1 cellular context compared by ENCODE assay signal in genomic region chr7:109532262-109532992, GRCh38.
TF ChIP-seq lines count a peak whose summit lies in the region.

No MANE protein-coding gene starts in this region.

TF ChIP-seq in GM23338, 12 proteins besides CTCF, POLR2A, EP300 and RAD21 (continued from another document):
- TF ChIP-seq, protein P1, sequence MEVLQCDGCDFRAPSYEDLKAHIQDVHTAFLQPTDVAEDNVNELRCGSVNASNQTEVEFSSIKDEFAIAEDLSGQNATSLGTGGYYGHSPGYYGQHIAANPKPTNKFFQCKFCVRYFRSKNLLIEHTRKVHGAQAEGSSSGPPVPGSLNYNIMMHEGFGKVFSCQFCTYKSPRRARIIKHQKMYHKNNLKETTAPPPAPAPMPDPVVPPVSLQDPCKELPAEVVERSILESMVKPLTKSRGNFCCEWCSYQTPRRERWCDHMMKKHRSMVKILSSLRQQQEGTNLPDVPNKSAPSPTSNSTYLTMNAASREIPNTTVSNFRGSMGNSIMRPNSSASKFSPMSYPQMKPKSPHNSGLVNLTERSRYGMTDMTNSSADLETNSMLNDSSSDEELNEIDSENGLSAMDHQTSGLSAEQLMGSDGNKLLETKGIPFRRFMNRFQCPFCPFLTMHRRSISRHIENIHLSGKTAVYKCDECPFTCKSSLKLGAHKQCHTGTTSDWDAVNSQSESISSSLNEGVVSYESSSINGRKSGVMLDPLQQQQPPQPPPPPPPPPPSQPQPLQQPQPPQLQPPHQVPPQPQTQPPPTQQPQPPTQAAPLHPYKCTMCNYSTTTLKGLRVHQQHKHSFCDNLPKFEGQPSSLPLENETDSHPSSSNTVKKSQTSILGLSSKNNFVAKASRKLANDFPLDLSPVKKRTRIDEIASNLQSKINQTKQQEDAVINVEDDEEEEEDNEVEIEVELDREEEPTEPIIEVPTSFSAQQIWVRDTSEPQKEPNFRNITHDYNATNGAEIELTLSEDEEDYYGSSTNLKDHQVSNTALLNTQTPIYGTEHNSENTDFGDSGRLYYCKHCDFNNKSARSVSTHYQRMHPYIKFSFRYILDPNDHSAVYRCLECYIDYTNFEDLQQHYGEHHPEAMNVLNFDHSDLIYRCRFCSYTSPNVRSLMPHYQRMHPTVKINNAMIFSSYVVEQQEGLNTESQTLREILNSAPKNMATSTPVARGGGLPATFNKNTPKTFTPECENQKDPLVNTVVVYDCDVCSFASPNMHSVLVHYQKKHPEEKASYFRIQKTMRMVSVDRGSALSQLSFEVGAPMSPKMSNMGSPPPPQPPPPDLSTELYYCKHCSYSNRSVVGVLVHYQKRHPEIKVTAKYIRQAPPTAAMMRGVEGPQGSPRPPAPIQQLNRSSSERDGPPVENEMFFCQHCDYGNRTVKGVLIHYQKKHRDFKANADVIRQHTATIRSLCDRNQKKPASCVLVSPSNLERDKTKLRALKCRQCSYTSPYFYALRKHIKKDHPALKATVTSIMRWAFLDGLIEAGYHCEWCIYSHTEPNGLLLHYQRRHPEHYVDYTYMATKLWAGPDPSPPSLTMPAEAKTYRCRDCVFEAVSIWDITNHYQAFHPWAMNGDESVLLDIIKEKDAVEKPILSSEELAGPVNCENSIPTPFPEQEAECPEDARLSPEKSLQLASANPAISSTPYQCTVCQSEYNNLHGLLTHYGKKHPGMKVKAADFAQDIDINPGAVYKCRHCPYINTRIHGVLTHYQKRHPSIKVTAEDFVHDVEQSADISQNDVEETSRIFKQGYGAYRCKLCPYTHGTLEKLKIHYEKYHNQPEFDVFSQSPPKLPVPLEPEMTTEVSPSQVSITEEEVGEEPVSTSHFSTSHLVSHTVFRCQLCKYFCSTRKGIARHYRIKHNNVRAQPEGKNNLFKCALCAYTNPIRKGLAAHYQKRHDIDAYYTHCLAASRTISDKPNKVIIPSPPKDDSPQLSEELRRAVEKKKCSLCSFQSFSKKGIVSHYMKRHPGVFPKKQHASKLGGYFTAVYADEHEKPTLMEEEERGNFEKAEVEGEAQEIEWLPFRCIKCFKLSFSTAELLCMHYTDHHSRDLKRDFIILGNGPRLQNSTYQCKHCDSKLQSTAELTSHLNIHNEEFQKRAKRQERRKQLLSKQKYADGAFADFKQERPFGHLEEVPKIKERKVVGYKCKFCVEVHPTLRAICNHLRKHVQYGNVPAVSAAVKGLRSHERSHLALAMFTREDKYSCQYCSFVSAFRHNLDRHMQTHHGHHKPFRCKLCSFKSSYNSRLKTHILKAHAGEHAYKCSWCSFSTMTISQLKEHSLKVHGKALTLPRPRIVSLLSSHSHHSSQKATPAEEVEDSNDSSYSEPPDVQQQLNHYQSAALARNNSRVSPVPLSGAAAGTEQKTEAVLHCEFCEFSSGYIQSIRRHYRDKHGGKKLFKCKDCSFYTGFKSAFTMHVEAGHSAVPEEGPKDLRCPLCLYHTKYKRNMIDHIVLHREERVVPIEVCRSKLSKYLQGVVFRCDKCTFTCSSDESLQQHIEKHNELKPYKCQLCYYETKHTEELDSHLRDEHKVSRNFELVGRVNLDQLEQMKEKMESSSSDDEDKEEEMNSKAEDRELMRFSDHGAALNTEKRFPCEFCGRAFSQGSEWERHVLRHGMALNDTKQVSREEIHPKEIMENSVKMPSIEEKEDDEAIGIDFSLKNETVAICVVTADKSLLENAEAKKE (CRISPR knock-in tag; IDR thresholded peaks at IDR 0.05): no peak
- TF ChIP-seq ZNF331 (CRISPR knock-in tag; IDR thresholded peaks at IDR 0.05; ENCODE audit: low read depth) (no peak), ETS1 (IDR thresholded peaks at IDR 0.05) (no peak), ZNF114 (CRISPR knock-in tag; IDR thresholded peaks at IDR 0.05) (no peak)
